22 cellular contexts compared by ENCODE assay signal in genomic region chr5:142387022-142387682, GRCh38.
DNase-seq lines count a peak whose midpoint lies in the region; ATAC-seq and TF ChIP-seq lines count a peak whose summit lies in the region.
"Had no signal": no experiment of that assay in that cellular context is flagged by ENCODE, and none has a peak within 500 bp of the region (broad histone marks: within the 10 kb centered on the region; RNA-seq: fewer than 3 reads in every experiment).

No MANE protein-coding gene starts in this region.

- H3K4me3 ChIP-seq in lung (no peak overlapping the region), upper lobe of right lung (no peak overlapping the region)
- H3K4me3 ChIP-seq: heart right ventricle, SJCRH30, uterus had no signal

- WGBS in lung, 2 donors, result 68 to 85% methylated on average over 3 of the region's 3 CpGs

- H3K27me3 Mint-ChIP-seq in activated naive CD8-positive, alpha-beta T cell treated with anti-CD3 and anti-CD28 coated beads, Interleukin-2, amount 10 ng/mL, durations not matched to agents 7 days and 5 days, result peaks cover 15% of the 10 kb centered on the region
- peaks cover 3% of the 10 kb centered on the region for H3K27me3 Mint-ChIP-seq in activated naive CD8-positive, alpha-beta T cell treated with anti-CD3 and anti-CD28 coated beads for 36 hours
- H3K27me3 Mint-ChIP-seq in activated T-cell treated with anti-CD3 and anti-CD28 coated beads, Interleukin-2, amount 50 U/mL, for 72 hours (ENCODE audit: low read depth), result peaks cover 16% of the 10 kb centered on the region

- POLR2A ChIA-PET in activated naive CD8-positive, alpha-beta T cell treated with anti-CD3 and anti-CD28 coated beads, Interleukin-2, amount 10 ng/mL, durations not matched to agents 7 days and 5 days (lab: Charles Lee), result no interaction called here

- H3K9me3 ChIP-seq in lung (ENCODE audit: control insufficient read depth in 2 of 2, insufficient read depth in 1 of 2, low read length in 1 of 2), result peaks cover 0 to 1% of the 10 kb centered on the region in 2 donors
- no peaks in the 10 kb centered on the region for H3K9me3 ChIP-seq in upper lobe of right lung
- H3K9me3 ChIP-seq: heart right ventricle, SJCRH30, uterus had no signal

- no peaks in the 10 kb centered on the region for H3K36me3 ChIP-seq in lung (ENCODE audit: control insufficient read depth in 2 of 2, insufficient read depth in 2 of 2, low read length in 2 of 2)
- H3K36me3 ChIP-seq in upper lobe of right lung, result no peaks in the 10 kb centered on the region
- H3K36me3 ChIP-seq: heart right ventricle, SJCRH30, uterus had no signal

- H3K27ac ChIP-seq in lung (ENCODE audit: low read depth in 1 of 2, low read length in 1 of 2), result peak overlapping the region in 1 of 2 donors; percentile 79
- peak overlapping the region; percentile 68 for H3K27ac ChIP-seq in upper lobe of right lung
- H3K27ac ChIP-seq: heart right ventricle, SJCRH30, uterus had no signal

- TF ChIP-seq CTCF in lung (IDR thresholded peaks at IDR 0.05; ENCODE audit: control extremely low read depth, extremely low read depth), result no peak
- TF ChIP-seq CTCF in upper lobe of right lung (IDR thresholded peaks at IDR 0.05), result no peak

- DNase-seq in activated naive CD8-positive, alpha-beta T cell treated with anti-CD3 and anti-CD28 coated beads, Interleukin-2, amount 10 ng/mL, durations not matched to agents 7 days and 5 days, result no peak
- no peak for DNase-seq in activated naive CD8-positive, alpha-beta T cell treated with anti-CD3 and anti-CD28 coated beads for 36 hours
- DNase-seq in NCI-H82 treated with DMSO at 0.1 percent for 48 hours (lab: John Stamatoyannopoulos, UW; ENCODE audit: unreplicated experiment) (peak; percentile 10), lung (ENCODE audit: low spot score) (peak; percentile 33), upper lobe of right lung (peak; percentile 68)
- DNase-seq in activated T-cell treated with anti-CD3 and anti-CD28 coated beads, Interleukin-2, amount 50 U/mL, for 72 hours, result no peak
- no peak for DNase-seq in stimulated activated CD4-positive, alpha-beta T cell treated with anti-CD3 and anti-CD28 coated beads, Interleukin-2, amount 100 ng/mL, for 48 hours
- DNase-seq: ACHN; activated CD4-positive, CD25-positive, alpha-beta regulatory T cell treated with anti-CD3 and anti-CD28 coated beads, Interleukin-2, amount 50 U/mL, for 72 hours; DND-41; heart right ventricle; mammary epithelial cell; naive B cell; NCI-H1930; NCI-H526 treated with DMSO at 0.1 percent for 48 hours; PC-3; stimulated activated CD4-positive, alpha-beta T cell treated with anti-CD3 and anti-CD28 coated beads, Interleukin-1b, Interleukin-23, amount 100 ng/mL, for 48 hours; uterus had no signal

- no peaks in the 10 kb centered on the region for H3K9me3 Mint-ChIP-seq in activated naive CD8-positive, alpha-beta T cell treated with anti-CD3 and anti-CD28 coated beads, Interleukin-2, amount 10 ng/mL, durations not matched to agents 7 days and 5 days
- H3K9me3 Mint-ChIP-seq in activated naive CD8-positive, alpha-beta T cell treated with anti-CD3 and anti-CD28 coated beads for 36 hours, result no peaks in the 10 kb centered on the region
- peaks cover 0 to 2% of the 10 kb centered on the region in 2 donors for H3K9me3 Mint-ChIP-seq in activated T-cell treated with anti-CD3 and anti-CD28 coated beads, Interleukin-2, amount 50 U/mL, for 72 hours
- H3K9me3 Mint-ChIP-seq: activated T-helper 2 cell treated with anti-CD3 and anti-CD28 coated beads, Interferon-gamma antibody, Interleukin-2, Interleukin-4, amounts not matched to agents 10 μg/mL and 5 μg/mL and 100 μg/mL, durations not matched to agents 14 hours and 24 hours and 36 hours had no signal

- H3K36me3 Mint-ChIP-seq in activated naive CD8-positive, alpha-beta T cell treated with anti-CD3 and anti-CD28 coated beads, Interleukin-2, amount 10 ng/mL, durations not matched to agents 7 days and 5 days, result no peaks in the 10 kb centered on the region
- peaks cover 2% of the 10 kb centered on the region for H3K36me3 Mint-ChIP-seq in activated naive CD8-positive, alpha-beta T cell treated with anti-CD3 and anti-CD28 coated beads for 36 hours
- no peaks in the 10 kb centered on the region for H3K36me3 Mint-ChIP-seq in activated T-cell treated with anti-CD3 and anti-CD28 coated beads, Interleukin-2, amount 50 U/mL, for 72 hours (ENCODE audit: insufficient read depth in 2 of 2)
- H3K36me3 Mint-ChIP-seq: IgD-negative memory B cell, naive B cell had no signal

- no peak overlapping the region for H3K4me3 Mint-ChIP-seq in activated naive CD8-positive, alpha-beta T cell treated with anti-CD3 and anti-CD28 coated beads, Interleukin-2, amount 10 ng/mL, durations not matched to agents 7 days and 5 days
- no peak overlapping the region for H3K4me3 Mint-ChIP-seq in activated naive CD8-positive, alpha-beta T cell treated with anti-CD3 and anti-CD28 coated beads for 36 hours
- H3K4me3 Mint-ChIP-seq in activated T-cell treated with anti-CD3 and anti-CD28 coated beads, Interleukin-2, amount 50 U/mL, for 72 hours, result no peak overlapping the region
- H3K4me3 Mint-ChIP-seq: IgD-negative memory B cell, naive B cell had no signal

- H3K4me1 Mint-ChIP-seq in activated naive CD8-positive, alpha-beta T cell treated with anti-CD3 and anti-CD28 coated beads, Interleukin-2, amount 10 ng/mL, durations not matched to agents 7 days and 5 days, result peaks cover 6% of the 10 kb centered on the region
- H3K4me1 Mint-ChIP-seq in activated naive CD8-positive, alpha-beta T cell treated with anti-CD3 and anti-CD28 coated beads for 36 hours, result peaks cover 4% of the 10 kb centered on the region
- peaks cover 16% of the 10 kb centered on the region for H3K4me1 Mint-ChIP-seq in activated T-cell treated with anti-CD3 and anti-CD28 coated beads, Interleukin-2, amount 50 U/mL, for 72 hours (ENCODE audit: low read depth)

- no peak for ATAC-seq in activated naive CD8-positive, alpha-beta T cell treated with anti-CD3 and anti-CD28 coated beads, Interleukin-2, amount 10 ng/mL, durations not matched to agents 7 days and 5 days (ENCODE audit: low read depth)
- ATAC-seq in lung (ENCODE audit: insufficient read depth, low FRiP score), result peak; percentile 7
- no peak for ATAC-seq in upper lobe of right lung
- no peak for ATAC-seq in GM18498 (IDR thresholded peaks at IDR 0.05; ENCODE audit: unreplicated experiment)
- no peak for ATAC-seq in activated T-cell treated with anti-CD3 and anti-CD28 coated beads, Interleukin-2, amount 50 U/mL, for 72 hours (replicated peaks in 1 of 2)
- ATAC-seq: heart right ventricle had no signal

- H3K27ac Mint-ChIP-seq in activated naive CD8-positive, alpha-beta T cell treated with anti-CD3 and anti-CD28 coated beads, Interleukin-2, amount 10 ng/mL, durations not matched to agents 7 days and 5 days, result peak overlapping the region; percentile 22
- no peak overlapping the region for H3K27ac Mint-ChIP-seq in activated naive CD8-positive, alpha-beta T cell treated with anti-CD3 and anti-CD28 coated beads for 36 hours
- no peak overlapping the region for H3K27ac Mint-ChIP-seq in activated T-cell treated with anti-CD3 and anti-CD28 coated beads, Interleukin-2, amount 50 U/mL, for 72 hours
- H3K27ac Mint-ChIP-seq: activated T-helper 2 cell treated with anti-CD3 and anti-CD28 coated beads, Interferon-gamma antibody, Interleukin-2, Interleukin-4, amounts not matched to agents 10 μg/mL and 5 μg/mL and 100 μg/mL, durations not matched to agents 14 hours and 24 hours and 36 hours; IgD-negative memory B cell had no signal

- H3K27me3 ChIP-seq in lung (ENCODE audit: control insufficient read depth, insufficient read depth), result no peaks in the 10 kb centered on the region
- H3K27me3 ChIP-seq in upper lobe of right lung, result no peaks in the 10 kb centered on the region
- H3K27me3 ChIP-seq: heart right ventricle, SJCRH30, uterus had no signal

- H3K4me1 ChIP-seq in lung (ENCODE audit: control insufficient read depth in 2 of 2, insufficient read depth in 2 of 2, low read length in 2 of 2) (peaks cover 0 to 18% of the 10 kb centered on the region in 2 donors), upper lobe of right lung (peaks cover 24% of the 10 kb centered on the region)
- H3K4me1 ChIP-seq: uterus had no signal

- intact Hi-C loops in upper lobe of right lung (cut with DNase I), result no loop called here

Comparison
In these comparisons a context has a peak if more than half of its experiments do, and no peak if none do; other contexts are left out.
1. DNase-seq: peak in NCI-H82 treated with DMSO at 0.1 percent for 48 hours (single experiment), lung (single experiment) and upper lobe of right lung (single experiment); none in activated naive CD8-positive, alpha-beta T cell treated with anti-CD3 and anti-CD28 coated beads, Interleukin-2, amount 10 ng/mL, durations not matched to agents 7 days and 5 days (single experiment), activated naive CD8-positive, alpha-beta T cell treated with anti-CD3 and anti-CD28 coated beads for 36 hours (single experiment), activated T-cell treated with anti-CD3 and anti-CD28 coated beads, Interleukin-2, amount 50 U/mL, for 72 hours (0 of 2) and stimulated activated CD4-positive, alpha-beta T cell treated with anti-CD3 and anti-CD28 coated beads, Interleukin-2, amount 100 ng/mL, for 48 hours (0 of 2).